Comparison of ENCODE assay signal across 13 cellular contexts in the genomic region with DNA sequence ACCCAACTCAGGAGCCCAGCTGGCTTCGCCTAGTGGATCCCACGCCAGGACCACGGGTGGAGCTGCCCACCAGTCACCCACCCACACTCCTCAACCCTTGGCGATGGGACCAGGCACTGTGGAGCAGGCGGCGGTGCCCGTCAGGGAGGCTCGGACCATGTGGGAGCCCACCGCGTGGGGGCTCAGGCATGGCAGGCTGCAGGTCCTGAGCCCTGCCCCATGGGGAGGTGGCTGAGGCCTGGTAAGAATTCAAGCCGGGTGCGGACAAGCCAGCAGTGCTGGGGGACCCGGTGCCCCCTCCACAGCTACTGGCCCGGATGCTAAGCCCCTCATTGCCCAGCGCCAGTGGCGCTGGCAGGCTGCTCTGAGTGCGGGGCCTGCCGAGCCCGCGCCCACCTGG.
DNase-seq lines count a peak whose midpoint lies in the region; ATAC-seq, FAIRE-seq and TF ChIP-seq lines count a peak whose summit lies in the region.
"Had no signal": no experiment of that assay in that cellular context is flagged by ENCODE, and none has a peak within 500 bp of the region (broad histone marks: within the 10 kb centered on the region; RNA-seq: fewer than 3 reads in every experiment).

No MANE protein-coding gene starts in this region.

- no peaks in the 10 kb centered on the region for H3K9me2 ChIP-seq in SK-N-SH

- no peaks in the 10 kb centered on the region for H3K9me3 ChIP-seq in HepG2 (ENCODE audit: low read length)
- H3K9me3 ChIP-seq in SK-N-SH, result no peaks in the 10 kb centered on the region

- H3K27ac ChIP-seq in HepG2 (ENCODE audit: extremely low read length, insufficient read depth, low read length) (no peak overlapping the region), SK-N-SH (ENCODE audit: low read depth in 2 of 2, low read length in 1 of 2) (no peak overlapping the region)

- H3K4me2 ChIP-seq in HepG2 (ENCODE audit: low read depth, low read length) (no peak overlapping the region), SK-N-SH (no peak overlapping the region)

- WGBS in HepG2 (ENCODE audit: low lambda C conversion rate), result 97% methylated on average over 17 of the region's 20 CpGs
- WGBS in SK-N-SH (ENCODE audit: low lambda C conversion rate), result no CpG with 5 or more reads among the region's 20 CpGs

- no peak for TF ChIP-seq CTCF in HepG2 (CRISPR knock-in tag; IDR thresholded peaks at IDR 0.05)
- TF ChIP-seq CTCF in SK-N-SH (IDR thresholded peaks at IDR 0.05), result no peak

- BruUV-seq in HepG2 (replicated peaks; lab: Mats Ljungman, UMichigan), result no TSS peak

- H3K9ac ChIP-seq in HepG2 (ENCODE audit: insufficient read depth, low read depth, low read length) (no peak overlapping the region), SK-N-SH (no peak overlapping the region)

- H3K4me3 ChIP-seq in HepG2 (replicated peaks in 1 of 3; ENCODE audit: insufficient read depth in 1 of 3, low read depth in 2 of 3, low read length in 3 of 3) (no peak overlapping the region), SK-N-SH (ENCODE audit: low read depth in 2 of 2, low read length in 1 of 2) (no peak overlapping the region)

- no peak overlapping the region for H3K4me3 Mint-ChIP-seq in stimulated activated naive CD8-positive, alpha-beta T cell treated with anti-CD3 and anti-CD28 coated beads, Interleukin-15, amount 100 ng/mL, for 72 hours
- no peak overlapping the region for H3K4me3 Mint-ChIP-seq in stimulated activated memory B cell treated with anti-CD40 and anti-IgM and Interleukin-4, amounts not matched to agents 10 μg/mL and 1 μg/mL and 100 μg/mL, for 72 hours

- no peak overlapping the region for H3K27ac Mint-ChIP-seq in stimulated activated naive CD8-positive, alpha-beta T cell treated with anti-CD3 and anti-CD28 coated beads, Interleukin-15, amount 100 ng/mL, for 72 hours
- no peak overlapping the region for H3K27ac Mint-ChIP-seq in stimulated activated memory B cell treated with anti-CD40 and anti-IgM and Interleukin-4, amounts not matched to agents 10 μg/mL and 1 μg/mL and 100 μg/mL, for 72 hours

- TF ChIP-seq POLR2A in HepG2 (IDR thresholded peaks at IDR 0.05; ENCODE audit: insufficient read depth in 1 of 2, low read depth in 2 of 2, low read length in 2 of 2), result no peak

- CTCF ChIA-PET in HepG2 (lab: Yijun Ruan, JAX; ENCODE audit: low intra/inter-chr PET ratio, low total read pairs) (no interaction called here), SK-N-SH (lab: Yijun Ruan, JAX) (no interaction called here)

- FAIRE-seq in HepG2 (lab: Jason Lieb, UNC), result no peak
- FAIRE-seq: G401.6, GM12892 had no signal

- intact Hi-C loops in HepG2 (cut with micrococcal nuclease; ENCODE audit: unreplicated experiment), result no loop called here

- H3F3A ChIP-seq in SK-N-SH (replicated peaks; ENCODE audit: insufficient read depth), result no peaks in the 10 kb centered on the region

- no peak overlapping the region for H2AFZ ChIP-seq in HepG2 (ENCODE audit: low read length)
- no peak overlapping the region for H2AFZ ChIP-seq in SK-N-SH (ENCODE audit: low read depth)

- no peaks in the 10 kb centered on the region for H3K9me3 Mint-ChIP-seq in stimulated activated naive CD8-positive, alpha-beta T cell treated with anti-CD3 and anti-CD28 coated beads, Interleukin-15, amount 100 ng/mL, for 72 hours
- H3K9me3 Mint-ChIP-seq in stimulated activated memory B cell treated with anti-CD40 and anti-IgM and Interleukin-4, amounts not matched to agents 10 μg/mL and 1 μg/mL and 100 μg/mL, for 72 hours, result no peaks in the 10 kb centered on the region

- H3K4me1 ChIP-seq in HepG2 (ENCODE audit: insufficient read depth, low read length) (peaks cover 58% of the 10 kb centered on the region), SK-N-SH (ENCODE audit: control insufficient read depth in 1 of 2, insufficient read depth in 2 of 2, low read depth in 1 of 2, low read length in 1 of 2) (no peaks in the 10 kb centered on the region)

- no peak for TF ChIP-seq RAD21 in HepG2 (CRISPR knock-in tag; IDR thresholded peaks at IDR 0.05)
- TF ChIP-seq RAD21 in SK-N-SH (IDR thresholded peaks at IDR 0.05; ENCODE audit: low read length), result no peak

- H4K20me1 ChIP-seq in HepG2 (ENCODE audit: insufficient read depth, low read length), result no peaks in the 10 kb centered on the region
- no peaks in the 10 kb centered on the region for H4K20me1 ChIP-seq in SK-N-SH (ENCODE audit: insufficient read depth)

- no peaks in the 10 kb centered on the region for H3K36me3 ChIP-seq in HepG2 (replicated peaks in 1 of 2; ENCODE audit: control insufficient read depth in 1 of 2, insufficient read depth in 2 of 2, low read length in 2 of 2)
- no peaks in the 10 kb centered on the region for H3K36me3 ChIP-seq in SK-N-SH (replicated peaks in 1 of 2; ENCODE audit: control insufficient read depth in 1 of 2, insufficient read depth in 2 of 2, low read length in 1 of 2)

- peaks cover 7% of the 10 kb centered on the region for H3K4me1 Mint-ChIP-seq in stimulated activated naive CD8-positive, alpha-beta T cell treated with anti-CD3 and anti-CD28 coated beads, Interleukin-15, amount 100 ng/mL, for 72 hours
- H3K4me1 Mint-ChIP-seq in stimulated activated memory B cell treated with anti-CD40 and anti-IgM and Interleukin-4, amounts not matched to agents 10 μg/mL and 1 μg/mL and 100 μg/mL, for 72 hours, result no peaks in the 10 kb centered on the region

- peak; percentile 65 for ATAC-seq in stimulated activated naive CD8-positive, alpha-beta T cell treated with anti-CD3 and anti-CD28 coated beads, Interleukin-15, amount 100 ng/mL, for 72 hours
- ATAC-seq in stimulated activated naive CD8-positive, alpha-beta T cell treated with anti-CD3 and anti-CD28 coated beads, Interleukin-15, Interleukin-2, amounts not matched to agents 100 U/mL and 50 U/mL, for 24 hours, result no peak
- ATAC-seq in HepG2, result peak; percentile 49; the same call in 2 of the 3 replicates
- peak; percentile 52 for ATAC-seq in stimulated activated memory B cell treated with anti-CD40 and anti-IgM and Interleukin-4, amounts not matched to agents 10 μg/mL and 1 μg/mL and 100 μg/mL, for 72 hours

- DNase-seq in stimulated activated naive CD8-positive, alpha-beta T cell treated with anti-CD3 and anti-CD28 coated beads, Interleukin-15, amount 100 ng/mL, for 72 hours, result no peak
- no peak for DNase-seq in stimulated activated naive CD8-positive, alpha-beta T cell treated with anti-CD3 and anti-CD28 coated beads, Interleukin-15, Interleukin-2, amounts not matched to agents 100 U/mL and 50 U/mL, for 24 hours
- DNase-seq in HepG2 (ENCODE audit: low spot score) (no peak), NCI-H1436 (lab: John Stamatoyannopoulos, UW) (no peak), SK-N-SH (no peak)
- DNase-seq: C1 segment of cervical spinal cord, DND-41, GOT3, H7, HCEC 1CT had no signal

- in situ Hi-C loops in HepG2 (cut with HindIII; ENCODE audit: extremely low pct_ligation_motif_present, low pct_unique_long_range_greater_than_20kb), result no loop called here

- H3K27me3 Mint-ChIP-seq in stimulated activated naive CD8-positive, alpha-beta T cell treated with anti-CD3 and anti-CD28 coated beads, Interleukin-15, amount 100 ng/mL, for 72 hours, result no peaks in the 10 kb centered on the region
- no peaks in the 10 kb centered on the region for H3K27me3 Mint-ChIP-seq in stimulated activated memory B cell treated with anti-CD40 and anti-IgM and Interleukin-4, amounts not matched to agents 10 μg/mL and 1 μg/mL and 100 μg/mL, for 72 hours

- H3K27me3 ChIP-seq in HepG2 (ENCODE audit: control insufficient read depth in 1 of 2, insufficient read depth in 2 of 2, low read length in 2 of 2), result no peaks in the 10 kb centered on the region
- H3K27me3 ChIP-seq in SK-N-SH (ENCODE audit: insufficient read depth), result no peaks in the 10 kb centered on the region; the same call in 1 of the 2 replicates

- no peak for TF ChIP-seq EP300 in HepG2 (IDR thresholded peaks at IDR 0.05; ENCODE audit: low read depth in 2 of 2, low read length in 2 of 2)
- no peak for TF ChIP-seq EP300 in HepG2 (CRISPR knock-in tag; IDR thresholded peaks at IDR 0.05; ENCODE audit: borderline replicate concordance)
- TF ChIP-seq EP300 in SK-N-SH (IDR thresholded peaks at IDR 0.05; ENCODE audit: borderline replicate concordance in 1 of 2, low read depth in 1 of 2, low read length in 1 of 2), result no peak

- POLR2A ChIA-PET in HepG2 (lab: Yijun Ruan, JAX) (interaction anchor here (0.7 to 1.1 kb wide), 3 partner anchors 9 to 74 kb away, joined by 3 read pairs; no protein-coding TSS in a partner anchor), SK-N-SH (lab: Yijun Ruan, JAX) (no interaction called here)

- no peaks in the 10 kb centered on the region for H3K36me3 Mint-ChIP-seq in stimulated activated memory B cell treated with anti-CD40 and anti-IgM and Interleukin-4, amounts not matched to agents 10 μg/mL and 1 μg/mL and 100 μg/mL, for 72 hours

- H3K79me2 ChIP-seq in HepG2 (ENCODE audit: insufficient read depth, low read length) (no peaks in the 10 kb centered on the region), SK-N-SH (ENCODE audit: insufficient read depth) (no peaks in the 10 kb centered on the region)

TF ChIP-seq in HepG2, 621 proteins besides CTCF, POLR2A, EP300 and RAD21 (continues in another document):
- TF ChIP-seq ZFP41 (CRISPR knock-in tag; IDR thresholded peaks at IDR 0.05; ENCODE audit: borderline replicate concordance) (no peak), CHCHD3 (CRISPR knock-in tag; IDR thresholded peaks at IDR 0.05) (0 out of 2 replicates have a peak, but pooled peaks have one; percentile 10), RBAK (CRISPR knock-in tag; IDR thresholded peaks at IDR 0.05) (no peak), ZMAT3 (CRISPR knock-in tag; conservative IDR thresholded peaks at IDR 0.05) (no peak)
- TF ChIP-seq, protein P1, sequence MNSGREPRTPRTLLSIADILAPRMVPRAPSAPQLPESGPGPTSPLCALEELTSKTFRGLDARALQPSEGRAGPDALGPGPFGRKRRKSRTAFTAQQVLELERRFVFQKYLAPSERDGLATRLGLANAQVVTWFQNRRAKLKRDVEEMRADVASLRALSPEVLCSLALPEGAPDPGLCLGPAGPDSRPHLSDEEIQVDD (CRISPR knock-in tag; IDR thresholded peaks at IDR 0.05; ENCODE audit: borderline replicate concordance), result 0 out of 2 replicates have a peak, but pooled peaks have one; percentile 54

TF ChIP-seq in SK-N-SH, 30 proteins besides CTCF, POLR2A, EP300 and RAD21 (continues in another document):
- TF ChIP-seq TEAD4 (IDR thresholded peaks at IDR 0.05; ENCODE audit: borderline replicate concordance, insufficient read depth), result no peak
- no peak for TF ChIP-seq USF1 (IDR thresholded peaks at IDR 0.05; ENCODE audit: borderline replicate concordance, low read depth)
